Comparison of ENCODE assay signal across 8 cellular contexts in genomic region chr2:31523871-31524492, GRCh38. TPM values are rescaled to one million over a fixed set of nuclear protein-coding genes. Genes with fewer than 3 reads are reported as not detected.
DNase-seq lines count a peak whose midpoint lies in the region; ATAC-seq and TF ChIP-seq lines count a peak whose summit lies in the region.

No MANE protein-coding gene starts in this region.

- no TSS peak for BruUV-seq in HCT116 (replicated peaks; lab: Mats Ljungman, UMichigan)

- no peak for TF ChIP-seq POLR2A in HCT116 (IDR thresholded peaks at IDR 0.05; ENCODE audit: borderline replicate concordance, extremely low read depth, insufficient read depth, insufficient read length)

- POLR2A ChIA-PET in HCT116 (lab: Charles Lee): no interaction called here

- H3K79me2 ChIP-seq in DOHH2 (ENCODE audit: control insufficient read depth, low read length): no peaks in the 10 kb centered on the region
- no peaks in the 10 kb centered on the region for H3K79me2 ChIP-seq in HCT116 (ENCODE audit: insufficient read depth, low read length)

- intact Hi-C loops in HCT116 (cut with micrococcal nuclease): loop anchor here (1.0 to 2.0 kb wide), 3 partner anchors 109 to 810 kb away; partner anchors contain the start of gene XDH

- TF ChIP-seq CTCF in DOHH2 (IDR thresholded peaks at IDR 0.05; ENCODE audit: low read depth, low read length, poor library complexity, severe bottlenecking) (peak; percentile 85), HCT116 (IDR thresholded peaks at IDR 0.05 in 2 of 3, conservative IDR thresholded peaks at IDR 0.05 in 1 of 3; ENCODE audit: borderline replicate concordance in 1 of 3, insufficient read depth in 1 of 3, low read depth in 2 of 3, low read length in 2 of 3) (peak; percentile 45 to 85 (median 66)), fibroblast of pulmonary artery (IDR thresholded peaks at IDR 0.05; ENCODE audit: low read length, missing control alignments) (peak; percentile 74)

- H3K4me1 ChIP-seq in DOHH2 (ENCODE audit: control insufficient read depth, low read length) (no peaks in the 10 kb centered on the region), HCT116 (ENCODE audit: control insufficient read depth in 1 of 2, insufficient read depth in 2 of 2, low read length in 2 of 2) (no peaks in the 10 kb centered on the region)

- no peak overlapping the region for H3K9ac ChIP-seq in HCT116 (ENCODE audit: low read length)

- CTCF ChIA-PET in HCT116 (lab: Charles Lee): no interaction called here

- RAD21 ChIA-PET in HCT116 (lab: Charles Lee; ENCODE audit: low non-redundant PET in 1 of 2, low total read pairs in 2 of 2, uncharacterized antibody in 2 of 2, unreplicated experiment in 2 of 2): interaction anchor here in 1 of 2 experiments (0.7 kb wide), 1 partner anchor 110 kb away, joined by 3 read pairs; no protein-coding TSS in a partner anchor

- no peaks in the 10 kb centered on the region for H3F3A ChIP-seq in DOHH2 (ENCODE audit: control insufficient read depth, insufficient read depth)

- H3K27ac ChIP-seq in DOHH2 (ENCODE audit: low read depth, low read length): no peak overlapping the region
- no peak overlapping the region for H3K27ac ChIP-seq in HCT116 (ENCODE audit: low read depth, low read length)

- H3K36me3 ChIP-seq in DOHH2 (ENCODE audit: control insufficient read depth, low read length) (no peaks in the 10 kb centered on the region), HCT116 (ENCODE audit: control insufficient read depth in 1 of 2, insufficient read depth in 2 of 2, low read length in 2 of 2) (no peaks in the 10 kb centered on the region)

- H3K9me3 ChIP-seq in DOHH2 (ENCODE audit: control insufficient read depth, insufficient read depth, low read length) (no peaks in the 10 kb centered on the region), HCT116 (ENCODE audit: control insufficient read depth in 1 of 2, insufficient read depth in 1 of 2, low read depth in 1 of 2, low read length in 2 of 2) (no peaks in the 10 kb centered on the region)

- peak; percentile 51 for TF ChIP-seq RAD21 in HCT116 (IDR thresholded peaks at IDR 0.05; ENCODE audit: low read depth)

- H3K9me2 ChIP-seq in DOHH2 (replicated peaks; ENCODE audit: control insufficient read depth, low read length): no peaks in the 10 kb centered on the region
- H3K9me2 ChIP-seq in HCT116 (ENCODE audit: insufficient read depth): no peaks in the 10 kb centered on the region

- H3K4me3 ChIP-seq in DOHH2 (ENCODE audit: low read length) (no peak overlapping the region), HCT116 (replicated peaks in 1 of 2; ENCODE audit: low read depth in 1 of 2, low read length in 2 of 2) (no peak overlapping the region), fibroblast of pulmonary artery (replicated peaks; ENCODE audit: low read depth, low read length) (no peak overlapping the region)

- H3K4me2 ChIP-seq in DOHH2 (ENCODE audit: low read length) (no peak overlapping the region), HCT116 (ENCODE audit: low read length) (no peak overlapping the region)

- ATAC-seq in HCT116 (peak; percentile 93), HG03280 (IDR thresholded peaks at IDR 0.05; ENCODE audit: unreplicated experiment) (no peak), HG03025 (IDR thresholded peaks at IDR 0.05; ENCODE audit: low FRiP score, unreplicated experiment) (no peak)

- no peak overlapping the region for H2AFZ ChIP-seq in HCT116 (ENCODE audit: low read depth, low read length, poor library complexity, severe bottlenecking)

- DNase-seq in HCT116 (ENCODE audit: low read depth, low spot score) (peak; percentile 48), NCI-H82 treated with DMSO at 0.1 percent for 48 hours (lab: John Stamatoyannopoulos, UW; ENCODE audit: unreplicated experiment) (peak; percentile 33), fibroblast of pulmonary artery (ENCODE audit: low read depth) (peak; percentile 68), pulmonary artery endothelial cell (ENCODE audit: low read depth, low spot score) (peak; percentile 7)
- DNase-seq in activated CD8-positive, alpha-beta memory T cell treated with anti-CD3 and anti-CD28 coated beads, Interleukin-2, amount 50 U/mL, for 48 hours: peak; percentile 82

- H4K20me1 ChIP-seq in DOHH2 (ENCODE audit: control insufficient read depth, insufficient read depth, low read depth, low read length) (no peaks in the 10 kb centered on the region), HCT116 (ENCODE audit: insufficient read depth) (no peaks in the 10 kb centered on the region)

- peaks cover 8% of the 10 kb centered on the region; the same call in 1 of the 2 replicates for H3K27me3 ChIP-seq in DOHH2 (ENCODE audit: control insufficient read depth, low read length)
- peaks cover 41% of the 10 kb centered on the region for H3K27me3 ChIP-seq in HCT116 (ENCODE audit: insufficient read depth, low read length)

TF ChIP-seq in HCT116, 20 proteins besides CTCF, POLR2A, EP300 and RAD21:
- no peak for TF ChIP-seq ZNF274 (IDR thresholded peaks at IDR 0.05; ENCODE audit: low read depth, low read length)
- no peak for TF ChIP-seq CEBPB (IDR thresholded peaks at IDR 0.05; ENCODE audit: low read depth)
- TF ChIP-seq ZFX (IDR thresholded peaks at IDR 0.05): no peak
- no peak for TF ChIP-seq POLR2AphosphoS5 (IDR thresholded peaks at IDR 0.05; ENCODE audit: low read depth, low read length)
- TF ChIP-seq EZH2phosphoT487 (IDR thresholded peaks at IDR 0.05; ENCODE audit: borderline replicate concordance): no peak
TF ChIP-seq in HCT116: peak in this region for 0.

RNA-seq across cellular contexts. Expression of gene SRD5A2, which starts 56.8 kb away (rescaled TPM):
- total RNA-seq in HCT116 (2021; ENCODE audit: unreplicated experiment) (not detected), pulmonary artery endothelial cell (not detected in 2 replicates)
- polyA plus RNA-seq in HCT116 (2012): not detected in 2 replicates

Comparison
In these comparisons a context has a peak if more than half of its experiments do, and no peak if none do; other contexts are left out.
1. DNase-seq: peak in every context shown above with its lines; median percentile 82 in activated CD8-positive, alpha-beta memory T cell treated with anti-CD3 and anti-CD28 coated beads, Interleukin-2, amount 50 U/mL, for 48 hours; 68 in fibroblast of pulmonary artery; 48 in HCT116; 33 in NCI-H82 treated with DMSO at 0.1 percent for 48 hours; 7 in pulmonary artery endothelial cell.